8 cellular contexts compared by ENCODE assay signal in genomic region chr6:35727935-35728662, GRCh38.
DNase-seq lines count a peak whose midpoint lies in the region; ATAC-seq and TF ChIP-seq lines count a peak whose summit lies in the region.

No MANE protein-coding gene starts in this region.

- peak; percentile 40 for TF ChIP-seq POLR2A in GM19193 (IDR thresholded peaks at IDR 0.05; ENCODE audit: extremely low read depth, insufficient read depth, insufficient read length)

- no peaks in the 10 kb centered on the region for H3K36me3 Mint-ChIP-seq in memory B cell

- peak overlapping the region; percentile 78 for H3K27ac Mint-ChIP-seq in memory B cell

- DNase-seq in AG20443 (ENCODE audit: low spot score) (peak; percentile 95), NK-92 (lab: John Stamatoyannopoulos, UW; ENCODE audit: unreplicated experiment) (peak; percentile 44), memory B cell (ENCODE audit: low spot score in 2 of 2) (peak; percentile 56 to 67)
- peak; percentile 68 to 83 for DNase-seq in activated CD8-positive, alpha-beta memory T cell treated with anti-CD3 and anti-CD28 coated beads for 4 hours (ENCODE audit: low read depth in 2 of 2)
- DNase-seq in effector CD8-positive, alpha-beta T cell (lab: John Stamatoyannopoulos, UW) = peak; percentile 70
- peak; percentile 62 to 80 (median 72) for DNase-seq in stimulated activated CD4-positive, alpha-beta T cell treated with anti-CD3 and anti-CD28 coated beads, TNF-alpha, amount 100 ng/mL, for 48 hours (ENCODE audit: low read depth in 3 of 3)

- H3K4me3 Mint-ChIP-seq in memory B cell = peak overlapping the region; percentile 87

- H3K4me1 Mint-ChIP-seq in memory B cell = peaks cover 40% of the 10 kb centered on the region

- no peaks in the 10 kb centered on the region for H3K27me3 Mint-ChIP-seq in memory B cell

- H3K9me3 Mint-ChIP-seq in memory B cell = no peaks in the 10 kb centered on the region

- peak; percentile 43 for ATAC-seq in HG03565 (IDR thresholded peaks at IDR 0.05; ENCODE audit: unreplicated experiment)
- peak; percentile 49 for ATAC-seq in memory B cell (ENCODE audit: low read depth)

Comparison
In these comparisons a context has a peak if more than half of its experiments do, and no peak if none do; other contexts are left out.
1. Peak in every context shown above with its lines: DNase-seq and ATAC-seq.
2. DNase-seq: peak in every context shown above with its lines; median percentile 95 in AG20443; 76 in activated CD8-positive, alpha-beta memory T cell treated with anti-CD3 and anti-CD28 coated beads for 4 hours; 72 in stimulated activated CD4-positive, alpha-beta T cell treated with anti-CD3 and anti-CD28 coated beads, TNF-alpha, amount 100 ng/mL, for 48 hours; 70 in effector CD8-positive, alpha-beta T cell; 62 in memory B cell; 44 in NK-92.